Comparison of ENCODE assay signal across 8 cellular contexts in the genomic region with DNA sequence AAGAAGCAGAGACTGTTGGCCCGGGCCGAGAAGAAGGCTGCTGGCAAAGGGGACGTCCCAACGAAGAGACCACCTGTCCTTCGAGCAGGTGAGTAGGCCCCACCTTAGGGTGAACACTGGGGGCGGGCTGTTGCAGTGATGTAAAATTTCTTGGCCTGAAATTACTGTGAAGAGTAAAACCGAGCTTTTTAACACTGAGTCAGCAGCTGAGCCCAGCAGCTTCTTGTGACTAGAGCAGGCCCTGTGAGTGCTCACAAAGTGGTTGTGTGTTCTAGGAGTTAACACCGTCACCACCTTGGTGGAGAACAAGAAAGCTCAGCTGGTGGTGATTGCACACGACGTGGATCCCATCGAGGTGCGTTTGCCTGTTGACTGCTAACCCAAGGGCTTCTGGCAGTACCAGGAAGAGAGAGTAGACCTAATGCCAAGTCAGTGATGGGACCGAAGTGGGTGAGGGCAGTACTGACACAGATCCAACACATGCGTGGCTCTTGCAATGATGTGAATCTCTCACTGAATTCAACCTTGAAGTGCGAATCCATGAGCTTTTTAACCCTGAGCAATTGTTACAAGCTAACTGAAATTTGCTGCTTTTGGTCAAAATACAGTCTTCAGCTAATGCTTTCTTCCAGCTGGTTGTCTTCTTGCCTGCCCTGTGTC. TPM values are rescaled to one million over a fixed set of nuclear protein-coding genes. Genes with fewer than 3 reads are reported as not detected.
DNase-seq lines count a peak whose midpoint lies in the region; ATAC-seq and TF ChIP-seq lines count a peak whose summit lies in the region.

No MANE protein-coding gene starts in this region.

- no peaks in the 10 kb centered on the region for H3K9me2 ChIP-seq in OCI-LY7 (ENCODE audit: insufficient read depth, low read length)

- H3K27me3 ChIP-seq in effector memory CD4-positive, alpha-beta T cell (replicated peaks; ENCODE audit: control insufficient read depth, insufficient read depth, low read length, poor library complexity, severe bottlenecking): no peaks in the 10 kb centered on the region
- H3K27me3 ChIP-seq in stomach: no peaks in the 10 kb centered on the region

- intact Hi-C loops in OCI-LY7 (cut with micrococcal nuclease; ENCODE audit: unreplicated experiment): loop anchor here (2.0 to 5.0 kb wide), 3 partner anchors 67 to 137 kb away; partner anchors contain the start of genes REXO4 and SLC2A6
- intact Hi-C loops in stomach (cut with DNase I; ENCODE audit: low total_unique reads): no loop called here

- peaks cover 50% of the 10 kb centered on the region for H3K79me2 ChIP-seq in OCI-LY7 (ENCODE audit: insufficient read depth, low read depth, low read length)

- POLR2A ChIA-PET in OCI-LY7 (lab: Charles Lee): interaction anchor here (0.8 kb wide), 1 partner anchor 109 kb away, joined by 4 read pairs; the partner anchor contains the start of gene CACFD1

- H4K20me1 ChIP-seq in OCI-LY7 (ENCODE audit: insufficient read depth, low read length): peaks cover 17% of the 10 kb centered on the region

- H3K36me3 ChIP-seq in OCI-LY7 (ENCODE audit: insufficient read depth, low read length): peaks cover 75% of the 10 kb centered on the region
- peaks cover 46% of the 10 kb centered on the region for H3K36me3 ChIP-seq in effector memory CD4-positive, alpha-beta T cell (ENCODE audit: control insufficient read depth, insufficient read depth, low read length)
- H3K36me3 ChIP-seq in stomach: peaks cover 49 to 68% (median 64%) of the 10 kb centered on the region in 4 donors

- H3K27ac Mint-ChIP-seq in osteocyte (ENCODE audit: unreplicated experiment): peak overlapping the region; percentile 10

- H3K4me3 ChIP-seq in OCI-LY7 (ENCODE audit: low read depth, low read length, poor library complexity, severe bottlenecking) (peak overlapping the region; percentile 99), stomach (peak overlapping the region in 2 of 4 donors; percentile 87 to 90)
- no peak overlapping the region for H3K4me3 ChIP-seq in effector memory CD4-positive, alpha-beta T cell (ENCODE audit: insufficient read depth, low read depth, low read length, poor library complexity, severe bottlenecking)

- no peak for DNase-seq in activated CD4-positive, CD25-positive, alpha-beta regulatory T cell treated with anti-CD3 and anti-CD28 coated beads, Interleukin-2, amount 50 U/mL, for 72 hours
- DNase-seq in OCI-LY7 (ENCODE audit: low spot score) (no peak), osteocyte (ENCODE audit: extremely low spot score, unreplicated experiment) (no peak), stomach (no peak), SK-N-DZ (ENCODE audit: low spot score) (no peak)
- DNase-seq in effector memory CD4-positive, alpha-beta T cell: no peak

- BruUV-seq in OCI-LY7 (replicated peaks; lab: Mats Ljungman, UMichigan): no TSS peak

- peaks cover 54% of the 10 kb centered on the region for H3K4me1 ChIP-seq in OCI-LY7 (ENCODE audit: insufficient read depth, low read length, poor library complexity, severe bottlenecking)
- peaks cover 18% of the 10 kb centered on the region for H3K4me1 ChIP-seq in effector memory CD4-positive, alpha-beta T cell (ENCODE audit: control insufficient read depth, insufficient read depth, low read length, poor library complexity, severe bottlenecking)
- H3K4me1 ChIP-seq in stomach: peaks cover 30 to 55% (median 51%) of the 10 kb centered on the region in 4 donors

- H3K4me1 Mint-ChIP-seq in osteocyte (ENCODE audit: unreplicated experiment): peaks cover 37% of the 10 kb centered on the region

- TF ChIP-seq CTCF in OCI-LY7 (conservative IDR thresholded peaks at IDR 0.05; ENCODE audit: low read length) (no peak), osteocyte (IDR thresholded peaks at IDR 0.05) (no peak), stomach (IDR thresholded peaks at IDR 0.05) (no peak)

- H3K4me3 Mint-ChIP-seq in osteocyte (ENCODE audit: unreplicated experiment): peak overlapping the region; percentile 22

- CTCF ChIA-PET in OCI-LY7 (lab: Charles Lee; ENCODE audit: unreplicated experiment): no interaction called here

- no peak for TF ChIP-seq POLR2A in stomach (IDR thresholded peaks at IDR 0.05)

- no peak for TF ChIP-seq EP300 in stomach (IDR thresholded peaks at IDR 0.05)

- ATAC-seq in activated CD4-positive, CD25-positive, alpha-beta regulatory T cell treated with anti-CD3 and anti-CD28 coated beads, Interleukin-2, amount 50 U/mL, for 24 hours: peak; percentile 14 to 22
- ATAC-seq in HG03571 (IDR thresholded peaks at IDR 0.05; ENCODE audit: unreplicated experiment): no peak

- H3K27ac ChIP-seq in OCI-LY7 (ENCODE audit: low read depth, low read length, poor library complexity, severe bottlenecking) (peak overlapping the region; percentile 87), stomach (peak overlapping the region in 1 of 5 donors; percentile 91)
- peak overlapping the region; percentile 93 for H3K27ac ChIP-seq in effector memory CD4-positive, alpha-beta T cell (ENCODE audit: insufficient read depth, low read length, poor library complexity, severe bottlenecking)

- H3K36me3 Mint-ChIP-seq in osteocyte (ENCODE audit: unreplicated experiment): peaks cover 38% of the 10 kb centered on the region

- H3K27me3 Mint-ChIP-seq in osteocyte (ENCODE audit: unreplicated experiment): no peaks in the 10 kb centered on the region

- H3K9me3 Mint-ChIP-seq in osteocyte (ENCODE audit: unreplicated experiment): no peaks in the 10 kb centered on the region

- H3K4me2 ChIP-seq in OCI-LY7 (ENCODE audit: low read length): peak overlapping the region; percentile 99

- H2AFZ ChIP-seq in OCI-LY7 (ENCODE audit: low read length): no peak overlapping the region

- no peaks in the 10 kb centered on the region for H3K9me3 ChIP-seq in OCI-LY7 (ENCODE audit: low read length)
- H3K9me3 ChIP-seq in effector memory CD4-positive, alpha-beta T cell (ENCODE audit: control insufficient read depth, low read length): no peaks in the 10 kb centered on the region
- no peaks in the 10 kb centered on the region for H3K9me3 ChIP-seq in stomach

- 74 to 84% (median 80%) methylated on average over 15 of the region's 15 CpGs for WGBS in stomach, 5 donors

RNA-seq across cellular contexts. Expression of gene RPL7A, which starts 2.1 kb away (rescaled TPM):
- 2,961 and 2,981 TPM in 2 replicates for total RNA-seq in OCI-LY7 (2014; rRNA removed; shearing (Covaris generic))
- total RNA-seq in OCI-LY7 (2022) (2,867 and 2,915 TPM in 2 replicates), osteocyte (1,770 and 1,772 TPM in 2 replicates), stomach (1,000 to 10,000 TPM in 4 of 5 donors, 100 to 1,000 TPM in 1; 809 to 1,438 (median 1,206) TPM)
- 1,000 to 10,000 TPM; 3,101 to 4,243 (median 3,368) TPM for polyA plus RNA-seq in stomach
- 3,794 and 4,325 TPM in 2 replicates for polyA plus RNA-seq in SK-N-DZ (2014; cell fraction: cytosol; rRNA removed)
- polyA plus RNA-seq in SK-N-DZ (2014; cell fraction: nucleus; rRNA removed): 2,303 and 2,962 TPM in 2 replicates

RNA-seq across cellular contexts. Expression of gene MED22, which starts 2.2 kb away (rescaled TPM):
- total RNA-seq in OCI-LY7 (2014; rRNA removed; shearing (Covaris generic)): 39.6 and 62.1 TPM in 2 replicates
- 48.7 and 52.0 TPM in 2 replicates for total RNA-seq in OCI-LY7 (2022)
- 23.4 and 27.6 TPM in 2 replicates for total RNA-seq in osteocyte
- 10 to 100 TPM in 4 of 5 donors, 1 to 10 TPM in 1; 4.7 to 27.7 (median 25.8) TPM for total RNA-seq in stomach
- 10 to 100 TPM; 11.4 to 18.3 (median 12.7) TPM for polyA plus RNA-seq in stomach
- polyA plus RNA-seq in SK-N-DZ (2014; cell fraction: cytosol; rRNA removed): 53.3 and 56.1 TPM in 2 replicates
- polyA plus RNA-seq in SK-N-DZ (2014; cell fraction: nucleus; rRNA removed): 84.4 and 89.6 TPM in 2 replicates

RNA-seq across cellular contexts. Expression of gene SURF1, which starts 6.2 kb away (rescaled TPM):
- 22.9 and 34.6 TPM in 2 replicates for total RNA-seq in OCI-LY7 (2014; rRNA removed; shearing (Covaris generic))
- total RNA-seq in OCI-LY7 (2022): 34.2 and 38.9 TPM in 2 replicates
- 36.2 and 39.4 TPM in 2 replicates for total RNA-seq in osteocyte
- 10 to 100 TPM in 3 of 5 donors, 1 to 10 TPM in 2; 1.7 to 46.9 (median 22.6) TPM for total RNA-seq in stomach
- 100 to 1,000 TPM in 1 of 3 donors, 10 to 100 TPM in 2; 92.5 to 118 (median 95.5) TPM for polyA plus RNA-seq in stomach
- polyA plus RNA-seq in SK-N-DZ (2014; cell fraction: cytosol; rRNA removed): 14.1 and 21.0 TPM in 2 replicates
- polyA plus RNA-seq in SK-N-DZ (2014; cell fraction: nucleus; rRNA removed): 32.0 and 33.8 TPM in 2 replicates

RNA-seq across cellular contexts. Expression of gene SURF2, which starts 6.3 kb away (rescaled TPM):
- total RNA-seq in OCI-LY7 (2014; rRNA removed; shearing (Covaris generic)): 19.0 and 32.5 TPM in 2 replicates
- total RNA-seq in OCI-LY7 (2022) (13.2 and 19.7 TPM in 2 replicates), osteocyte (15.4 and 16.3 TPM in 2 replicates), stomach (10 to 100 TPM in 2 of 5 donors, 1 to 10 TPM in 3; 1.8 to 75.3 (median 7.1) TPM)
- 10 to 100 TPM; 45.4 to 54.4 (median 47.1) TPM for polyA plus RNA-seq in stomach
- 27.7 and 154 TPM in 2 replicates for polyA plus RNA-seq in SK-N-DZ (2014; cell fraction: cytosol; rRNA removed)
- polyA plus RNA-seq in SK-N-DZ (2014; cell fraction: nucleus; rRNA removed): 15.5 and 28.1 TPM in 2 replicates

RNA-seq across cellular contexts. Expression of gene SURF6, which starts 14.1 kb away (rescaled TPM):
- total RNA-seq in OCI-LY7 (2014; rRNA removed; shearing (Covaris generic)): 19.2 and 33.9 TPM in 2 replicates
- total RNA-seq in OCI-LY7 (2022) (21.0 and 27.8 TPM in 2 replicates), osteocyte (16.0 and 19.8 TPM in 2 replicates), stomach (100 to 1,000 TPM in 1 of 5 donors, 10 to 100 TPM in 3, 1 to 10 TPM in 1; 2.9 to 138 (median 20.1) TPM)
- polyA plus RNA-seq in stomach: 10 to 100 TPM; 13.0 to 14.8 (median 13.4) TPM
- 10.4 and 34.6 TPM in 2 replicates for polyA plus RNA-seq in SK-N-DZ (2014; cell fraction: cytosol; rRNA removed)
- polyA plus RNA-seq in SK-N-DZ (2014; cell fraction: nucleus; rRNA removed): 22.5 and 30.9 TPM in 2 replicates
